9 cellular contexts compared by ENCODE assay signal in the genomic region with DNA sequence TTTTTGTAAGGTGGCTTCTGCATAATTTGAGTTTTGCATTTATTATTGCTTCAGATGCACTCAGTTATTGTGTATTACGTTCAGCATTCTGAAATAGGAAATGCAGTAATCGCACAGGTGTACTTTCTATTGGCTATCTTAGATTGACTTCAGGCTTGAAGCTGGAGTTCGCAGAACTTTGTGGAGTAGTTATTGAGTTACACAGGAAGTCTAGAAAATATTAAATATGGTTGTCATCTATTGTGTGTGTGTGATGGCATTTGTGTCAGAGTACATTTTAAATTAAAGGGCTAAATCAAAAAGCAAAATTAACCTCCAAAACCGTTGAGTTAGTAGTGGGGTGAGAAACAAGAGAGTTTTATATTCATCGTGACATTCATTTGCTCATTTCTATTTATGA. TPM values are rescaled to one million over a fixed set of nuclear protein-coding genes. Genes with fewer than 3 reads are reported as not detected.
A peak's percentile ranks its signal among the peaks of the same experiment; 100 is the strongest.
DNase-seq lines count a peak whose midpoint lies in the region; ATAC-seq, FAIRE-seq and TF ChIP-seq lines count a peak whose summit lies in the region.
"Had no signal": no experiment of that assay in that cellular context is flagged by ENCODE, and none has a peak within 500 bp of the region (broad histone marks: within the 10 kb centered on the region; RNA-seq: fewer than 3 reads in every experiment).

No MANE protein-coding gene starts in this region.

- H3K36me3 Mint-ChIP-seq in astrocyte (ENCODE audit: low read depth, unreplicated experiment), result peaks cover 3% of the 10 kb centered on the region

- H3K27me3 Mint-ChIP-seq in astrocyte (ENCODE audit: low read depth, unreplicated experiment), result no peaks in the 10 kb centered on the region

- H3K27me3 ChIP-seq in BJ (ENCODE audit: control insufficient read depth, insufficient read depth, low read length), result no peaks in the 10 kb centered on the region
- H3K27me3 ChIP-seq in KMS-11 (ENCODE audit: insufficient read depth, low read depth), result no peaks in the 10 kb centered on the region
- H3K27me3 ChIP-seq in astrocyte (ENCODE audit: insufficient read depth, low read length), result no peaks in the 10 kb centered on the region

- H3K4me3 ChIP-seq in BJ (ENCODE audit: low read depth, low read length) (peak overlapping the region; percentile 17), KMS-11 (IDR thresholded peaks at IDR 0.05; ENCODE audit: insufficient read depth, low read depth, low read length) (no peak overlapping the region), astrocyte (ENCODE audit: insufficient read depth, low read depth, low read length) (peak overlapping the region; percentile 40)
- H3K4me3 ChIP-seq: lung had no signal

- H3K4me1 ChIP-seq in KMS-11 (ENCODE audit: low read depth, poor library complexity, severe bottlenecking) (peaks cover 41% of the 10 kb centered on the region), astrocyte (ENCODE audit: insufficient read depth, low read length) (peaks cover 8% of the 10 kb centered on the region)

- no peaks in the 10 kb centered on the region for H3K36me3 ChIP-seq in BJ (ENCODE audit: control insufficient read depth, insufficient read depth, low read length)
- no peaks in the 10 kb centered on the region for H3K36me3 ChIP-seq in KMS-11 (ENCODE audit: insufficient read depth)
- H3K36me3 ChIP-seq in astrocyte (ENCODE audit: insufficient read depth, low read length), result no peaks in the 10 kb centered on the region

- H3K4me3 Mint-ChIP-seq in astrocyte (ENCODE audit: unreplicated experiment), result peak overlapping the region; percentile 74

- H4K20me1 ChIP-seq in KMS-11 (ENCODE audit: insufficient read depth) (no peaks in the 10 kb centered on the region), astrocyte (ENCODE audit: insufficient read depth, low read length) (peaks cover 5% of the 10 kb centered on the region)

- CTCF ChIA-PET in BJ (lab: Yijun Ruan, JAX), result interaction anchor here (1.6 kb wide), 1 partner anchor 13 kb away, joined by 5 read pairs; no protein-coding TSS in a partner anchor

- no peak overlapping the region for H2AFZ ChIP-seq in KMS-11 (ENCODE audit: low read depth)
- no peak overlapping the region for H2AFZ ChIP-seq in astrocyte (ENCODE audit: low read depth, low read length)

- H3K27ac Mint-ChIP-seq in astrocyte (ENCODE audit: unreplicated experiment), result peak overlapping the region; percentile 79

- TF ChIP-seq CTCF in BJ (IDR thresholded peaks at IDR 0.05; ENCODE audit: insufficient read depth, low read depth, low read length) (no peak), KMS-11 (conservative IDR thresholded peaks at IDR 0.05; ENCODE audit: low read depth, low read length) (no peak), astrocyte (IDR thresholded peaks at IDR 0.05; ENCODE audit: insufficient read depth, low read depth, low read length) (no peak)

- H3K9me3 Mint-ChIP-seq in astrocyte (ENCODE audit: unreplicated experiment), result no peaks in the 10 kb centered on the region

- H3K9ac ChIP-seq in KMS-11 (peak overlapping the region; percentile 99), astrocyte (ENCODE audit: low read length) (peak overlapping the region; percentile 98)

- peak overlapping the region; percentile 99 for H3K27ac ChIP-seq in KMS-11
- H3K27ac ChIP-seq in astrocyte (ENCODE audit: low read depth, low read length), result no peak overlapping the region

- intact Hi-C loops in sciatic nerve (cut with DNase I), result loop anchor here (5.0 kb wide), 1 partner anchor 650 kb away; no protein-coding TSS in a partner anchor

- no peak for DNase-seq in BJ (ENCODE audit: low read depth)
- peak; percentile 39 for DNase-seq in astrocyte (ENCODE audit: low read depth)
- DNase-seq in lung microvascular endothelial cell (ENCODE audit: low read depth in 2 of 2), result peak; percentile 56 to 71
- no peak for DNase-seq in sciatic nerve (ENCODE audit: low spot score)
- no peak for DNase-seq in NCI-H146 (lab: John Stamatoyannopoulos, UW)
- DNase-seq in NCI-H1930 (lab: John Stamatoyannopoulos, UW), result no peak

- no peaks in the 10 kb centered on the region for H3K9me3 ChIP-seq in astrocyte (ENCODE audit: insufficient read depth, low read depth, low read length)

- peak overlapping the region; percentile 57 for H3K4me2 ChIP-seq in KMS-11
- peak overlapping the region; percentile 97 for H3K4me2 ChIP-seq in astrocyte (ENCODE audit: low read length)

- no peak for FAIRE-seq in astrocyte (lab: Jason Lieb, UNC)

- H3K4me1 Mint-ChIP-seq in astrocyte (ENCODE audit: low read depth, unreplicated experiment), result peaks cover 10% of the 10 kb centered on the region

- H3K79me2 ChIP-seq in KMS-11 (ENCODE audit: insufficient read depth, low read depth) (peaks cover 81% of the 10 kb centered on the region), astrocyte (ENCODE audit: insufficient read depth, low read length) (peaks cover 64% of the 10 kb centered on the region)

- ATAC-seq in sciatic nerve (no peak), GM21515 (IDR thresholded peaks at IDR 0.05; ENCODE audit: unreplicated experiment) (no peak)

- POLR2A ChIA-PET in BJ (lab: Charles Lee), result no interaction called here

RNA-seq across cellular contexts. Expression of gene ARID2, which starts 2.7 kb away (rescaled TPM):
- polyA plus RNA-seq in BJ (2011; rRNA removed), result 11.1 and 15.7 TPM in 2 replicates
- 27.3 and 37.1 TPM in 2 replicates for polyA minus RNA-seq in BJ (2011; rRNA and poly(A)+ RNA removed)
- total RNA-seq in astrocyte, result 23.2 and 23.8 TPM in 2 replicates
- total RNA-seq in lung microvascular endothelial cell, result 9.4 and 11.5 TPM in 2 replicates
- 42.8 TPM for total RNA-seq in sciatic nerve

Comparison
In these comparisons a context has a peak if more than half of its experiments do, and no peak if none do; other contexts are left out.
1. DNase-seq: peak in astrocyte (single experiment) and lung microvascular endothelial cell (2 of 2); none in BJ (single experiment), sciatic nerve (single experiment), NCI-H146 (single experiment) and NCI-H1930 (0 of 2).